In the genomic region with DNA sequence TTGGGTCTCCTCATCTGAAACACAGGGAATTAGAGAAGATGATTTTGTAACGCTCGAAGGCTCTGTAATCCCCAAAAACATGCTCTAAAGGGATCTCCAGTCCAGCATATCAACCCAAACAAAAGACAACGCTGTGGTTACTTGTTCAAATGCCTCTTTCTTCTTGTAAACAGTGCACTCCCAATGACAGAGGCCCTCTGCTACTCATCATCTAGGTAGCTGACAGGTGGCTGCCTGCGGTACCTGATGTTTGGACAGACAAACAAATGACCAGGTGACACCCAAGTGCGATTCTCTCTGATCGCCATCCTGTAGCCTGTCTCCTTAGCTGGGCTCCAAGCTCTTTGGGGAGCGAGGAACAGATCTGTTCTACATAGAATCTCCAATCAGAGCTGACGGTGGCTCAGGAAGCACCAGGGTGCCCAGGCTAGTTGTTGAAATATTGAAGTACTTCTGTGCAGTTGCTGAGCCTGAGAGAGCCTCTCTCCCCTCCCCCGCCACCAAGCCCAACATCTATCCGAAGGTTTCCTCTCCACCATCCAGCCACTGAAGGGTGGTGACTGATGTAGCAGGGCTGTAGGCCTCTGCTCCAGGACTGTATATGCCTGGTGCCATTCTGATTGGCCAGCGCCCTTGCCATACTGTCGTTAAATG, we compare ENCODE assay signal across 19 cellular contexts.
DNase-seq lines count a peak whose midpoint lies in the region; ATAC-seq and TF ChIP-seq lines count a peak whose summit lies in the region.
"Had no signal": no experiment of that assay in that cellular context is flagged by ENCODE, and none has a peak within 500 bp of the region (broad histone marks: within the 10 kb centered on the region; RNA-seq: fewer than 3 reads in every experiment).

No MANE protein-coding gene starts in this region.

- no peaks in the 10 kb centered on the region for H3K9me3 Mint-ChIP-seq in activated naive CD8-positive, alpha-beta T cell treated with anti-CD3 and anti-CD28 coated beads for 36 hours
- H3K9me3 Mint-ChIP-seq: activated naive CD8-positive, alpha-beta T cell treated with anti-CD3 and anti-CD28 coated beads, Interleukin-2, amount 50 U/mL, for 24 hours; activated T-helper 17 cell treated with anti-CD3 and anti-CD28 coated beads, Interleukin-2, amount 50 U/mL, for 72 hours had no signal

- H3K9ac ChIP-seq in liver (ENCODE audit: low read depth in 1 of 2, low read length in 2 of 2), result no peak overlapping the region

- H3K4me3 ChIP-seq in right cardiac atrium (ENCODE audit: low read length) (no peak overlapping the region), heart right ventricle (no peak overlapping the region), liver (ENCODE audit: low read depth in 1 of 3, low read length in 3 of 3) (no peak overlapping the region), upper lobe of right lung (no peak overlapping the region)
- H3K4me3 ChIP-seq: MG63, right lobe of liver had no signal

- WGBS in right cardiac atrium, result 78% methylated on average over 12 of the region's 12 CpGs
- 82 to 83% methylated on average over 12 of the region's 12 CpGs for WGBS in heart right ventricle, 2 donors
- 64% methylated on average over 12 of the region's 12 CpGs for WGBS in liver

- H3K27ac Mint-ChIP-seq in activated naive CD8-positive, alpha-beta T cell treated with anti-CD3 and anti-CD28 coated beads for 36 hours, result no peak overlapping the region
- H3K27ac Mint-ChIP-seq: activated B cell treated with CpG ODN at 0.5 μM for 24 hours; activated naive CD8-positive, alpha-beta T cell treated with anti-CD3 and anti-CD28 coated beads, Interleukin-2, amount 50 U/mL, for 24 hours; activated T-helper 17 cell treated with anti-CD3 and anti-CD28 coated beads, Interleukin-2, amount 50 U/mL, for 72 hours had no signal

- TF ChIP-seq CTCF in heart right ventricle (IDR thresholded peaks at IDR 0.05), result no peak
- TF ChIP-seq CTCF in liver (IDR thresholded peaks at IDR 0.05; ENCODE audit: low read depth, low read length, missing input control), result no peak
- no peak for TF ChIP-seq CTCF in upper lobe of right lung (IDR thresholded peaks at IDR 0.05)
- TF ChIP-seq CTCF in GM10266 (IDR thresholded peaks at IDR 0.05; ENCODE audit: control insufficient read depth, insufficient read depth, low read depth, missing control alignments), result no peak

- no peak for DNase-seq in right cardiac atrium
- DNase-seq in heart right ventricle, result no peak
- peak; percentile 79 for DNase-seq in NCI-H774 (lab: John Stamatoyannopoulos, UW)
- peak; percentile 21 for DNase-seq in upper lobe of right lung
- DNase-seq in activated naive CD8-positive, alpha-beta T cell treated with anti-CD3 and anti-CD28 coated beads for 36 hours, result no peak
- no peak for DNase-seq in GM10266 (ENCODE audit: extremely low spot score)
- DNase-seq: activated B cell treated with CpG ODN at 0.5 μM for 24 hours; activated naive CD8-positive, alpha-beta T cell treated with anti-CD3 and anti-CD28 coated beads, Interleukin-2, amount 50 U/mL, for 24 hours; hippocampal formation; IMR-90; MG63; nucleus accumbens; SIG-M5; stimulated activated CD4-positive, alpha-beta T cell treated with anti-CD3 and anti-CD28 coated beads, Interleukin-2, amount 100 ng/mL, for 24 hours; substantia nigra had no signal

- H3K36me3 ChIP-seq in heart right ventricle (no peaks in the 10 kb centered on the region), liver (ENCODE audit: control insufficient read depth in 4 of 4, insufficient read depth in 3 of 4, low read depth in 1 of 4, low read length in 3 of 4) (no peaks in the 10 kb centered on the region), upper lobe of right lung (no peaks in the 10 kb centered on the region)
- H3K36me3 ChIP-seq: MG63, right lobe of liver had no signal

- H3K4me1 ChIP-seq in right cardiac atrium (ENCODE audit: control insufficient read depth, insufficient read depth, low read length) (peaks cover 3% of the 10 kb centered on the region), heart right ventricle (peaks cover 0 to 42% (median 18%) of the 10 kb centered on the region in 9 donors), liver (ENCODE audit: control insufficient read depth in 4 of 4, insufficient read depth in 4 of 4, low read length in 3 of 4) (peaks cover 29 to 46% (median 41%) of the 10 kb centered on the region in 4 donors), upper lobe of right lung (peaks cover 13% of the 10 kb centered on the region)

- H3K27ac ChIP-seq in right cardiac atrium (ENCODE audit: low read length) (peak overlapping the region; percentile 50), heart right ventricle (peak overlapping the region in 3 of 10 donors; percentile 24 to 83 (median 82)), liver (ENCODE audit: low read depth in 1 of 2, low read length in 2 of 2) (peak overlapping the region; percentile 56 to 81), upper lobe of right lung (no peak overlapping the region)

- H3K27me3 Mint-ChIP-seq in activated naive CD8-positive, alpha-beta T cell treated with anti-CD3 and anti-CD28 coated beads for 36 hours, result no peaks in the 10 kb centered on the region
- H3K27me3 Mint-ChIP-seq: activated naive CD8-positive, alpha-beta T cell treated with anti-CD3 and anti-CD28 coated beads, Interleukin-2, amount 50 U/mL, for 24 hours had no signal

- H3K9me3 ChIP-seq in right cardiac atrium (ENCODE audit: control insufficient read depth, low read length) (no peaks in the 10 kb centered on the region), heart right ventricle (peaks cover 0 to 3% (median 0%) of the 10 kb centered on the region in 11 donors), liver (ENCODE audit: control insufficient read depth in 4 of 4, low read length in 3 of 4) (no peaks in the 10 kb centered on the region), upper lobe of right lung (no peaks in the 10 kb centered on the region)
- H3K9me3 ChIP-seq: MG63, right lobe of liver had no signal

- no peak for TF ChIP-seq RAD21 in liver (IDR thresholded peaks at IDR 0.05)

- H3K27me3 ChIP-seq in right cardiac atrium (ENCODE audit: control insufficient read depth, insufficient read depth) (no peaks in the 10 kb centered on the region), heart right ventricle (no peaks in the 10 kb centered on the region), liver (ENCODE audit: control insufficient read depth in 4 of 4, insufficient read depth in 4 of 4, low read length in 3 of 4) (no peaks in the 10 kb centered on the region), upper lobe of right lung (no peaks in the 10 kb centered on the region)
- H3K27me3 ChIP-seq: MG63, right lobe of liver had no signal

- H3K4me1 Mint-ChIP-seq in activated naive CD8-positive, alpha-beta T cell treated with anti-CD3 and anti-CD28 coated beads for 36 hours, result no peaks in the 10 kb centered on the region
- H3K4me1 Mint-ChIP-seq: activated naive CD8-positive, alpha-beta T cell treated with anti-CD3 and anti-CD28 coated beads, Interleukin-2, amount 50 U/mL, for 24 hours; activated T-helper 17 cell treated with anti-CD3 and anti-CD28 coated beads, Interleukin-2, amount 50 U/mL, for 72 hours had no signal

- no peak for ATAC-seq in right cardiac atrium
- ATAC-seq in heart right ventricle, result no peak
- no peak for ATAC-seq in upper lobe of right lung
- ATAC-seq in GM21381 (IDR thresholded peaks at IDR 0.05; ENCODE audit: unreplicated experiment), result no peak
- ATAC-seq: activated naive CD8-positive, alpha-beta T cell treated with anti-CD3 and anti-CD28 coated beads, Interleukin-2, amount 50 U/mL, for 24 hours; activated T-helper 17 cell treated with anti-CD3 and anti-CD28 coated beads, Interleukin-2, amount 50 U/mL, for 72 hours had no signal

- intact Hi-C loops in right cardiac atrium (cut with DNase I) (no loop called here), heart right ventricle (cut with DNase I) (no loop called here), upper lobe of right lung (cut with DNase I) (no loop called here)

- H3K36me3 Mint-ChIP-seq in activated naive CD8-positive, alpha-beta T cell treated with anti-CD3 and anti-CD28 coated beads for 36 hours, result no peaks in the 10 kb centered on the region

- no peak overlapping the region for H3K4me3 Mint-ChIP-seq in activated naive CD8-positive, alpha-beta T cell treated with anti-CD3 and anti-CD28 coated beads for 36 hours
- H3K4me3 Mint-ChIP-seq: activated B cell treated with CpG ODN at 0.5 μM for 24 hours; activated naive CD8-positive, alpha-beta T cell treated with anti-CD3 and anti-CD28 coated beads, Interleukin-2, amount 50 U/mL, for 24 hours; activated T-helper 17 cell treated with anti-CD3 and anti-CD28 coated beads, Interleukin-2, amount 50 U/mL, for 72 hours had no signal

TF ChIP-seq in liver, 16 proteins besides CTCF, POLR2A, EP300 and RAD21:
- TF ChIP-seq HNF4A (conservative IDR thresholded peaks at IDR 0.05) (no peak), YY1 (IDR thresholded peaks at IDR 0.05) (no peak), FOXA2 (IDR thresholded peaks at IDR 0.05) (no peak), EGR1 (IDR thresholded peaks at IDR 0.05; ENCODE audit: low read depth in 2 of 2) (no peak), JUND (IDR thresholded peaks at IDR 0.05) (no peak), SP1 (IDR thresholded peaks at IDR 0.05) (no peak), TAF1 (conservative IDR thresholded peaks at IDR 0.05) (no peak)
- TF ChIP-seq, protein P1, sequence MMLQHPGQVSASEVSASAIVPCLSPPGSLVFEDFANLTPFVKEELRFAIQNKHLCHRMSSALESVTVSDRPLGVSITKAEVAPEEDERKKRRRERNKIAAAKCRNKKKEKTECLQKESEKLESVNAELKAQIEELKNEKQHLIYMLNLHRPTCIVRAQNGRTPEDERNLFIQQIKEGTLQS (IDR thresholded peaks at IDR 0.05), result no peak
- TF ChIP-seq, protein P2, sequence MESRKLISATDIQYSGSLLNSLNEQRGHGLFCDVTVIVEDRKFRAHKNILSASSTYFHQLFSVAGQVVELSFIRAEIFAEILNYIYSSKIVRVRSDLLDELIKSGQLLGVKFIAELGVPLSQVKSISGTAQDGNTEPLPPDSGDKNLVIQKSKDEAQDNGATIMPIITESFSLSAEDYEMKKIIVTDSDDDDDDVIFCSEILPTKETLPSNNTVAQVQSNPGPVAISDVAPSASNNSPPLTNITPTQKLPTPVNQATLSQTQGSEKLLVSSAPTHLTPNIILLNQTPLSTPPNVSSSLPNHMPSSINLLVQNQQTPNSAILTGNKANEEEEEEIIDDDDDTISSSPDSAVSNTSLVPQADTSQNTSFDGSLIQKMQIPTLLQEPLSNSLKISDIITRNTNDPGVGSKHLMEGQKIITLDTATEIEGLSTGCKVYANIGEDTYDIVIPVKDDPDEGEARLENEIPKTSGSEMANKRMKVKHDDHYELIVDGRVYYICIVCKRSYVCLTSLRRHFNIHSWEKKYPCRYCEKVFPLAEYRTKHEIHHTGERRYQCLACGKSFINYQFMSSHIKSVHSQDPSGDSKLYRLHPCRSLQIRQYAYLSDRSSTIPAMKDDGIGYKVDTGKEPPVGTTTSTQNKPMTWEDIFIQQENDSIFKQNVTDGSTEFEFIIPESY (IDR thresholded peaks at IDR 0.05), result no peak

Comparison
In these comparisons a context has a peak if more than half of its experiments do, and no peak if none do; other contexts are left out.
1. DNase-seq: peak in NCI-H774 (single experiment) and upper lobe of right lung (single experiment); none in right cardiac atrium (0 of 3), heart right ventricle (0 of 2), activated naive CD8-positive, alpha-beta T cell treated with anti-CD3 and anti-CD28 coated beads for 36 hours (single experiment) and GM10266 (single experiment).